9 cellular contexts compared by ENCODE assay signal in genomic region chr7:157347217-157347904, GRCh38. TPM values are rescaled to one million over a fixed set of nuclear protein-coding genes. Genes with fewer than 3 reads are reported as not detected.
DNase-seq lines count a peak whose midpoint lies in the region; ATAC-seq and TF ChIP-seq lines count a peak whose summit lies in the region.
"Had no signal": no experiment of that assay in that cellular context is flagged by ENCODE, and none has a peak within 500 bp of the region (broad histone marks: within the 10 kb centered on the region; RNA-seq: fewer than 3 reads in every experiment).

No MANE protein-coding gene starts in this region.

- H3K27me3 ChIP-seq in neutrophil: no peaks in the 10 kb centered on the region

- no peak for ATAC-seq in GM18873 (IDR thresholded peaks at IDR 0.05; ENCODE audit: low FRiP score, unreplicated experiment)
- ATAC-seq in GM21717 (IDR thresholded peaks at IDR 0.05; ENCODE audit: unreplicated experiment): no peak

- DNase-seq in AG08396 (ENCODE audit: low spot score): peak; percentile 77
- peak; percentile 92 for DNase-seq in M059J (ENCODE audit: low read depth)
- peak; percentile 85 for DNase-seq in choroid plexus epithelial cell (ENCODE audit: low read depth)
- no peak for DNase-seq in germinal center (ENCODE audit: low spot score)
- no peak for DNase-seq in NCI-H1105 treated with DMSO at 0.1 percent for 48 hours (lab: John Stamatoyannopoulos, UW)
- DNase-seq: NCI-H2171 had no signal

- H3K36me3 ChIP-seq in neutrophil: no peaks in the 10 kb centered on the region

- H3K27ac ChIP-seq in neutrophil: peak overlapping the region; percentile 8

- H3K4me3 ChIP-seq in choroid plexus epithelial cell (ENCODE audit: low read depth, low read length): no peak overlapping the region
- no peak overlapping the region for H3K4me3 ChIP-seq in neutrophil (ENCODE audit: low read depth in 1 of 2, low read length in 1 of 2)

- TF ChIP-seq CTCF in choroid plexus epithelial cell (conservative IDR thresholded peaks at IDR 0.05; ENCODE audit: low read depth, low read length) (no peak), neutrophil (IDR thresholded peaks at IDR 0.05) (no peak)

- H3K9me3 ChIP-seq in neutrophil: no peaks in the 10 kb centered on the region

- peaks cover 21 to 43% of the 10 kb centered on the region in 2 experiments for H3K4me1 ChIP-seq in neutrophil (ENCODE audit: control insufficient read depth in 1 of 2, insufficient read depth in 1 of 2, low read depth in 1 of 2, low read length in 1 of 2)

RNA-seq across cellular contexts. Expression of gene DNAJB6, which starts 10.6 kb away (rescaled TPM):
- 118 and 164 TPM in 2 replicates for total RNA-seq in M059J (2014; rRNA removed; shearing (Covaris generic))

Comparison
In these comparisons a context has a peak if more than half of its experiments do, and no peak if none do; other contexts are left out.
1. DNase-seq: peak in AG08396 (single experiment), M059J (single experiment) and choroid plexus epithelial cell (single experiment); none in germinal center (single experiment) and NCI-H1105 treated with DMSO at 0.1 percent for 48 hours (single experiment).